ENCODE assay signal across 1 cellular context in the genomic region with DNA sequence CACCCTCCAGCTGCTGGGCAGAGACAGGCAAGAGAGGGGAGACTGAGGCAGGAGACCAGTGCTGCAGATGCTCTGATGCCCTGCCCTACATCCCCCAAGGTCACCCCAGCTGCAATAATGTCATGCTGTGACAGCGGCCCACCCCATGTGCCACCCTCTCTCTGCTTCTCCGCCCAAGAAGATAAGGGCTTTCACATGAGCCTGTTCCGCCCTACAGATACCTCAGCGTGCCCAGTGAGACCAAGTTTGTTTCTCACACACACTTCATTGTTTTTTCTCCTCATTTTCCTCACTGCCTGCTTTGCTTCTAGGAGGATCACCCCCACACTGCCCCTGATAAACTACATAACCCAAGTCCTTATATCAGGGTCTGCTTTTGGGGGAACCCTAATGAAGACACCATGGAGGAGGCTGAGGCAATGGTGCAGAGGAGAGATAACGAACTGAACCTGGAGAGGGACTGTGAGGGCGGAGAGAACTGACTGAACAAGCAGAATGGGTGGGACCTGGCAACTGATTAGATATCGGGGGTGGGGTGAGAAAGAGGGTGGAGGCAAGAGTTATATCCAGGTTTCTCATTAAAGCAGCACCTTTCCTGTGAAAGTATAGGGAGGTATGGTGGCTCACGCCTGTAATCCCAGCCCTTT.
A peak's percentile ranks its signal among the peaks of the same experiment; 100 is the strongest.
TF ChIP-seq lines count a peak whose summit lies in the region.

No MANE protein-coding gene starts in this region.

TF ChIP-seq in K562, 482 proteins besides CTCF, POLR2A, EP300 and RAD21 (continued from another document):
- TF ChIP-seq, protein P1, sequence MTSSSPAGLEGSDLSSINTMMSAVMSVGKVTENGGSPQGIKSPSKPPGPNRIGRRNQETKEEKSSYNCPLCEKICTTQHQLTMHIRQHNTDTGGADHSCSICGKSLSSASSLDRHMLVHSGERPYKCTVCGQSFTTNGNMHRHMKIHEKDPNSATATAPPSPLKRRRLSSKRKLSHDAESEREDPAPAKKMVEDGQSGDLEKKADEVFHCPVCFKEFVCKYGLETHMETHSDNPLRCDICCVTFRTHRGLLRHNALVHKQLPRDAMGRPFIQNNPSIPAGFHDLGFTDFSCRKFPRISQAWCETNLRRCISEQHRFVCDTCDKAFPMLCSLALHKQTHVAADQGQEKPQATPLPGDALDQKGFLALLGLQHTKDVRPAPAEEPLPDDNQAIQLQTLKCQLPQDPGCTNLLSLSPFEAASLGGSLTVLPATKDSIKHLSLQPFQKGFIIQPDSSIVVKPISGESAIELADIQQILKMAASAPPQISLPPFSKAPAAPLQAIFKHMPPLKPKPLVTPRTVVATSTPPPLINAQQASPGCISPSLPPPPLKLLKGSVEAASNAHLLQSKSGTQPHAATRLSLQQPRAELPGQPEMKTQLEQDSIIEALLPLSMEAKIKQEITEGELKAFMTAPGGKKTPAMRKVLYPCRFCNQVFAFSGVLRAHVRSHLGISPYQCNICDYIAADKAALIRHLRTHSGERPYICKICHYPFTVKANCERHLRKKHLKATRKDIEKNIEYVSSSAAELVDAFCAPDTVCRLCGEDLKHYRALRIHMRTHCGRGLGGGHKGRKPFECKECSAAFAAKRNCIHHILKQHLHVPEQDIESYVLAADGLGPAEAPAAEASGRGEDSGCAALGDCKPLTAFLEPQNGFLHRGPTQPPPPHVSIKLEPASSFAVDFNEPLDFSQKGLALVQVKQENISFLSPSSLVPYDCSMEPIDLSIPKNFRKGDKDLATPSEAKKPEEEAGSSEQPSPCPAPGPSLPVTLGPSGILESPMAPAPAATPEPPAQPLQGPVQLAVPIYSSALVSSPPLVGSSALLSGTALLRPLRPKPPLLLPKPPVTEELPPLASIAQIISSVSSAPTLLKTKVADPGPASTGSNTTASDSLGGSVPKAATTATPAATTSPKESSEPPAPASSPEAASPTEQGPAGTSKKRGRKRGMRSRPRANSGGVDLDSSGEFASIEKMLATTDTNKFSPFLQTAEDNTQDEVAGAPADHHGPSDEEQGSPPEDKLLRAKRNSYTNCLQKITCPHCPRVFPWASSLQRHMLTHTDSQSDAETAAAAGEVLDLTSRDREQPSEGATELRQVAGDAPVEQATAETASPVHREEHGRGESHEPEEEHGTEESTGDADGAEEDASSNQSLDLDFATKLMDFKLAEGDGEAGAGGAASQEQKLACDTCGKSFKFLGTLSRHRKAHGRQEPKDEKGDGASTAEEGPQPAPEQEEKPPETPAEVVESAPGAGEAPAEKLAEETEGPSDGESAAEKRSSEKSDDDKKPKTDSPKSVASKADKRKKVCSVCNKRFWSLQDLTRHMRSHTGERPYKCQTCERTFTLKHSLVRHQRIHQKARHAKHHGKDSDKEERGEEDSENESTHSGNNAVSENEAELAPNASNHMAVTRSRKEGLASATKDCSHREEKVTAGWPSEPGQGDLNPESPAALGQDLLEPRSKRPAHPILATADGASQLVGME (CRISPR knock-in tag; IDR thresholded peaks at IDR 0.05): no peak
- no peak for TF ChIP-seq ESRRB (CRISPR knock-in tag; IDR thresholded peaks at IDR 0.05; ENCODE audit: borderline replicate concordance)
- no peak; the same call in 1 of the 2 replicates for TF ChIP-seq SIN3B (IDR thresholded peaks at IDR 0.05; ENCODE audit: low read depth)
- no peak for TF ChIP-seq ZC3H8 (IDR thresholded peaks at IDR 0.05)
- TF ChIP-seq SIX5 (IDR thresholded peaks at IDR 0.05; ENCODE audit: borderline replicate concordance in 1 of 2, insufficient read depth in 1 of 2, low read depth in 1 of 2, low read length in 2 of 2): no peak
- TF ChIP-seq KAT2B (IDR thresholded peaks at IDR 0.05; ENCODE audit: low read depth, low read length): no peak
- no peak for TF ChIP-seq ARID2 (IDR thresholded peaks at IDR 0.05)
- peak; percentile 35; the same call in 1 of the 2 replicates for TF ChIP-seq HDGF (IDR thresholded peaks at IDR 0.05)
- TF ChIP-seq, protein P2, sequence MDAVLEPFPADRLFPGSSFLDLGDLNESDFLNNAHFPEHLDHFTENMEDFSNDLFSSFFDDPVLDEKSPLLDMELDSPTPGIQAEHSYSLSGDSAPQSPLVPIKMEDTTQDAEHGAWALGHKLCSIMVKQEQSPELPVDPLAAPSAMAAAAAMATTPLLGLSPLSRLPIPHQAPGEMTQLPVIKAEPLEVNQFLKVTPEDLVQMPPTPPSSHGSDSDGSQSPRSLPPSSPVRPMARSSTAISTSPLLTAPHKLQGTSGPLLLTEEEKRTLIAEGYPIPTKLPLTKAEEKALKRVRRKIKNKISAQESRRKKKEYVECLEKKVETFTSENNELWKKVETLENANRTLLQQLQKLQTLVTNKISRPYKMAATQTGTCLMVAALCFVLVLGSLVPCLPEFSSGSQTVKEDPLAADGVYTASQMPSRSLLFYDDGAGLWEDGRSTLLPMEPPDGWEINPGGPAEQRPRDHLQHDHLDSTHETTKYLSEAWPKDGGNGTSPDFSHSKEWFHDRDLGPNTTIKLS (IDR thresholded peaks at IDR 0.05; ENCODE audit: borderline replicate concordance, low read depth): no peak
- no peak for TF ChIP-seq ZSCAN32 (CRISPR knock-in tag; IDR thresholded peaks at IDR 0.05)
- peak; percentile 61 for TF ChIP-seq SMAD4 (CRISPR knock-in tag; conservative IDR thresholded peaks at IDR 0.05)
- TF ChIP-seq, protein P3, sequence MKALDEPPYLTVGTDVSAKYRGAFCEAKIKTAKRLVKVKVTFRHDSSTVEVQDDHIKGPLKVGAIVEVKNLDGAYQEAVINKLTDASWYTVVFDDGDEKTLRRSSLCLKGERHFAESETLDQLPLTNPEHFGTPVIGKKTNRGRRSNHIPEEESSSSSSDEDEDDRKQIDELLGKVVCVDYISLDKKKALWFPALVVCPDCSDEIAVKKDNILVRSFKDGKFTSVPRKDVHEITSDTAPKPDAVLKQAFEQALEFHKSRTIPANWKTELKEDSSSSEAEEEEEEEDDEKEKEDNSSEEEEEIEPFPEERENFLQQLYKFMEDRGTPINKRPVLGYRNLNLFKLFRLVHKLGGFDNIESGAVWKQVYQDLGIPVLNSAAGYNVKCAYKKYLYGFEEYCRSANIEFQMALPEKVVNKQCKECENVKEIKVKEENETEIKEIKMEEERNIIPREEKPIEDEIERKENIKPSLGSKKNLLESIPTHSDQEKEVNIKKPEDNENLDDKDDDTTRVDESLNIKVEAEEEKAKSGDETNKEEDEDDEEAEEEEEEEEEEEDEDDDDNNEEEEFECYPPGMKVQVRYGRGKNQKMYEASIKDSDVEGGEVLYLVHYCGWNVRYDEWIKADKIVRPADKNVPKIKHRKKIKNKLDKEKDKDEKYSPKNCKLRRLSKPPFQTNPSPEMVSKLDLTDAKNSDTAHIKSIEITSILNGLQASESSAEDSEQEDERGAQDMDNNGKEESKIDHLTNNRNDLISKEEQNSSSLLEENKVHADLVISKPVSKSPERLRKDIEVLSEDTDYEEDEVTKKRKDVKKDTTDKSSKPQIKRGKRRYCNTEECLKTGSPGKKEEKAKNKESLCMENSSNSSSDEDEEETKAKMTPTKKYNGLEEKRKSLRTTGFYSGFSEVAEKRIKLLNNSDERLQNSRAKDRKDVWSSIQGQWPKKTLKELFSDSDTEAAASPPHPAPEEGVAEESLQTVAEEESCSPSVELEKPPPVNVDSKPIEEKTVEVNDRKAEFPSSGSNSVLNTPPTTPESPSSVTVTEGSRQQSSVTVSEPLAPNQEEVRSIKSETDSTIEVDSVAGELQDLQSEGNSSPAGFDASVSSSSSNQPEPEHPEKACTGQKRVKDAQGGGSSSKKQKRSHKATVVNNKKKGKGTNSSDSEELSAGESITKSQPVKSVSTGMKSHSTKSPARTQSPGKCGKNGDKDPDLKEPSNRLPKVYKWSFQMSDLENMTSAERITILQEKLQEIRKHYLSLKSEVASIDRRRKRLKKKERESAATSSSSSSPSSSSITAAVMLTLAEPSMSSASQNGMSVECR (CRISPR knock-in tag; IDR thresholded peaks at IDR 0.05): no peak
- TF ChIP-seq TAF1 (IDR thresholded peaks at IDR 0.05; ENCODE audit: control insufficient read depth, extremely low read depth, insufficient read depth, low read length, severe bottlenecking): no peak
- no peak for TF ChIP-seq ZNF780A (CRISPR knock-in tag; IDR thresholded peaks at IDR 0.05)
- TF ChIP-seq ZBTB7A (IDR thresholded peaks at IDR 0.05; ENCODE audit: borderline replicate concordance, control insufficient read depth, low read depth, low read length): no peak; the same call in 1 of the 2 replicates
- peak; percentile 76 for TF ChIP-seq CBFA2T2 (conservative IDR thresholded peaks at IDR 0.05)
- no peak for TF ChIP-seq FOS (IDR thresholded peaks at IDR 0.05; ENCODE audit: extremely low read depth, insufficient read length)
- TF ChIP-seq GABPA (tag; conservative IDR thresholded peaks at IDR 0.05; ENCODE audit: low read depth): no peak
- no peak for TF ChIP-seq ZC3H4 (CRISPR knock-in tag; IDR thresholded peaks at IDR 0.05; ENCODE audit: borderline replicate concordance)
- TF ChIP-seq ZNF75A (CRISPR knock-in tag; IDR thresholded peaks at IDR 0.05): no peak
